17 cellular contexts compared by ENCODE assay signal in genomic region chr3:169153614-169154013, GRCh38.
"Had no signal": no experiment of that assay in that cellular context is flagged by ENCODE, and none has a peak within 500 bp of the region (broad histone marks: within the 10 kb centered on the region; RNA-seq: fewer than 3 reads in every experiment).

No MANE protein-coding gene starts in this region.

- H3K36me3 ChIP-seq: adrenal gland, gastrocnemius medialis, heart left ventricle, neutrophil, suprapubic skin had no signal

- H3K4me3 ChIP-seq: adrenal gland, gastrocnemius medialis, heart left ventricle, suprapubic skin had no signal

- H3K9me3 ChIP-seq: adrenal gland, gastrocnemius medialis, heart left ventricle, neutrophil, suprapubic skin had no signal

- ATAC-seq: activated CD8-positive, alpha-beta T cell treated with anti-CD3 and anti-CD28 coated beads, Interleukin-2, amount 10 ng/mL, durations not matched to agents 7 days and 5 days; gastrocnemius medialis; heart left ventricle; natural killer cell had no signal

- DNase-seq: activated CD4-positive, alpha-beta T cell treated with anti-CD3 and anti-CD28 coated beads, Interleukin-2, amount 10 ng/mL, durations not matched to agents 24 days and 14 days; activated CD4-positive, CD25-positive, alpha-beta regulatory T cell; activated CD8-positive, alpha-beta memory T cell treated with anti-CD3 and anti-CD28 coated beads, Interleukin-2, amount 50 U/mL, for 4 hours; activated CD8-positive, alpha-beta T cell treated with anti-CD3 and anti-CD28 coated beads, Interleukin-2, amount 10 ng/mL, durations not matched to agents 7 days and 5 days; activated effector memory CD4-positive, alpha-beta T cell treated with anti-CD3 and anti-CD28 coated beads, Interleukin-2, amount 50 U/mL, for 16 hours; activated T-cell treated with anti-CD3 and anti-CD28 coated beads, Interleukin-2, amount 50 U/mL, for 48 hours; adrenal gland; erythroblast; gastrocnemius medialis; heart left ventricle; immature natural killer cell; natural killer cell; retina; T-helper 2 cell had no signal

- H3K27ac ChIP-seq: adrenal gland, gastrocnemius medialis, heart left ventricle, neutrophil, parathyroid adenoma, suprapubic skin had no signal
